ENCODE assay signal across 18 cellular contexts in the genomic region with DNA sequence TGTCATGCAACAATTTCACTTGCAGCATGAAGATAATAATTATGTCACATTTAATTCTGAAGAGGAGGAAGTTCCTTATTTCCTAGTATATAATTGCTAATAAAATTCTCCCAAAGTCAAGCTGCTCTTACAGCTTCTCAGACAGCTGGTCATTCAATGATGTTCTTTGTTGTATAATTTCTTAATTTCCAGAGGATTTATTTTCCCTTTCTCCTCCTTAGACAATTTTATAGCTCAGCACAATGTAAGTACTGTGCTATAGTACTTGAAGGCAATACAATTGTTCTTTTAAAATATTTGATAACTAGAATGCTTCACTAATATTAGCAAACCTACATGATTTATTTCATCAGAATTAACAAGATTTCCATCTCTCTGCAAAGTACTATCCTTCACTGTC.
DNase-seq lines count a peak whose midpoint lies in the region; ATAC-seq and TF ChIP-seq lines count a peak whose summit lies in the region.
"Had no signal": no experiment of that assay in that cellular context is flagged by ENCODE, and none has a peak within 500 bp of the region (broad histone marks: within the 10 kb centered on the region; RNA-seq: fewer than 3 reads in every experiment).

No MANE protein-coding gene starts in this region.

- H3K4me3 Mint-ChIP-seq in CD4-positive, alpha-beta T cell = no peak overlapping the region
- H3K4me3 Mint-ChIP-seq in HFFc6 = no peak overlapping the region
- H3K4me3 Mint-ChIP-seq in chondrocyte (ENCODE audit: unreplicated experiment) = no peak overlapping the region
- no peak overlapping the region for H3K4me3 Mint-ChIP-seq in osteocyte (ENCODE audit: unreplicated experiment)
- no peak overlapping the region for H3K4me3 Mint-ChIP-seq in CD8-positive, alpha-beta memory T cell
- H3K4me3 Mint-ChIP-seq: CD4-positive, CD25-positive, alpha-beta regulatory T cell; H9 had no signal

- peaks cover 2% of the 10 kb centered on the region for H3K9me3 Mint-ChIP-seq in CD4-positive, alpha-beta T cell
- no peaks in the 10 kb centered on the region for H3K9me3 Mint-ChIP-seq in HFFc6
- H3K9me3 Mint-ChIP-seq in chondrocyte (ENCODE audit: low read depth) = no peaks in the 10 kb centered on the region
- H3K9me3 Mint-ChIP-seq in osteocyte (ENCODE audit: unreplicated experiment) = no peaks in the 10 kb centered on the region
- peaks cover 0 to under 1% (median 0%) of the 10 kb centered on the region in 5 donors for H3K9me3 Mint-ChIP-seq in CD8-positive, alpha-beta memory T cell

- no peaks in the 10 kb centered on the region for H3K4me1 ChIP-seq in CD8-positive, alpha-beta memory T cell (ENCODE audit: insufficient read depth, low read length)
- H3K4me1 ChIP-seq: A549; BLaER1 treated with 17β-estradiol and CSF1 and Interleukin-3, amounts not matched to agents 10 nM and 100 nM had no signal

- intact Hi-C loops in CD4-positive, alpha-beta T cell (cut with DNase I, micrococcal nuclease) = loop anchor here in 1 of 2 experiments (5.0 kb wide), 1 partner anchor 36 kb away; no protein-coding TSS in a partner anchor

- POLR2A ChIA-PET in CD4-positive, alpha-beta T cell (lab: Charles Lee) = no interaction called here
- POLR2A ChIA-PET in CD8-positive, alpha-beta memory T cell (lab: Charles Lee) = no interaction called here

- no peak overlapping the region for H3K4me3 ChIP-seq in CD8-positive, alpha-beta memory T cell (ENCODE audit: low read length)
- H3K4me3 ChIP-seq: A549; BLaER1 treated with 17β-estradiol and CSF1 and Interleukin-3, amounts not matched to agents 10 nM and 100 nM had no signal

- no peak for ATAC-seq in CD4-positive, alpha-beta T cell (ENCODE audit: poor library complexity)
- no peak for ATAC-seq in GM19467 (IDR thresholded peaks at IDR 0.05; ENCODE audit: unreplicated experiment)
- ATAC-seq: A549 had no signal

- no peak overlapping the region for H3K27ac ChIP-seq in CD4-positive, alpha-beta T cell (ENCODE audit: low read depth, low read length)
- H3K27ac ChIP-seq in CD8-positive, alpha-beta memory T cell (ENCODE audit: low read depth, low read length) = no peak overlapping the region
- H3K27ac ChIP-seq: A549; BLaER1 treated with 17β-estradiol and CSF1 and Interleukin-3, amounts not matched to agents 10 nM and 100 nM had no signal

- peaks cover 5% of the 10 kb centered on the region for H3K36me3 ChIP-seq in CD8-positive, alpha-beta memory T cell (ENCODE audit: insufficient read depth, low read length)

- H3K27me3 Mint-ChIP-seq in CD4-positive, alpha-beta T cell = no peaks in the 10 kb centered on the region
- H3K27me3 Mint-ChIP-seq in HFFc6 (ENCODE audit: insufficient read depth) (no peaks in the 10 kb centered on the region), chondrocyte (ENCODE audit: low read depth) (no peaks in the 10 kb centered on the region), osteocyte (ENCODE audit: unreplicated experiment) (no peaks in the 10 kb centered on the region)
- no peaks in the 10 kb centered on the region for H3K27me3 Mint-ChIP-seq in CD8-positive, alpha-beta memory T cell
- H3K27me3 Mint-ChIP-seq: CD4-positive, CD25-positive, alpha-beta regulatory T cell had no signal

- H3K27ac Mint-ChIP-seq in CD4-positive, alpha-beta T cell = peak overlapping the region; percentile 30
- peak overlapping the region; percentile 30; the same call in 1 of the 2 replicates for H3K27ac Mint-ChIP-seq in HFFc6
- peak overlapping the region; percentile 42 for H3K27ac Mint-ChIP-seq in chondrocyte (ENCODE audit: unreplicated experiment)
- H3K27ac Mint-ChIP-seq in osteocyte (ENCODE audit: unreplicated experiment) = peak overlapping the region; percentile 18
- peak overlapping the region in 3 of 8 donors; percentile 14 to 26 (median 22) for H3K27ac Mint-ChIP-seq in CD8-positive, alpha-beta memory T cell
- H3K27ac Mint-ChIP-seq: CD4-positive, CD25-positive, alpha-beta regulatory T cell had no signal

- H3K9me3 ChIP-seq in CD4-positive, alpha-beta T cell (ENCODE audit: control insufficient read depth, low read length) = no peaks in the 10 kb centered on the region
- H3K9me3 ChIP-seq in CD8-positive, alpha-beta memory T cell (ENCODE audit: low read length) = no peaks in the 10 kb centered on the region
- H3K9me3 ChIP-seq: A549 had no signal

- H3K27me3 ChIP-seq in CD4-positive, alpha-beta T cell (ENCODE audit: control insufficient read depth, insufficient read depth, low read length) = no peaks in the 10 kb centered on the region
- no peaks in the 10 kb centered on the region for H3K27me3 ChIP-seq in CD8-positive, alpha-beta memory T cell (ENCODE audit: insufficient read depth, low read length, poor library complexity, severe bottlenecking)
- H3K27me3 ChIP-seq: BLaER1 treated with 17β-estradiol and CSF1 and Interleukin-3, amounts not matched to agents 10 nM and 100 nM had no signal

- peaks cover 81% of the 10 kb centered on the region for H3K36me3 Mint-ChIP-seq in CD4-positive, alpha-beta T cell (ENCODE audit: low read depth)
- H3K36me3 Mint-ChIP-seq in HFFc6 (ENCODE audit: low read depth) = peaks cover 37% of the 10 kb centered on the region
- peaks cover 14% of the 10 kb centered on the region for H3K36me3 Mint-ChIP-seq in chondrocyte (ENCODE audit: low read depth)
- H3K36me3 Mint-ChIP-seq in osteocyte (ENCODE audit: unreplicated experiment) = peaks cover 39% of the 10 kb centered on the region
- peaks cover 14 to 65% (median 18%) of the 10 kb centered on the region in 3 donors for H3K36me3 Mint-ChIP-seq in CD8-positive, alpha-beta memory T cell

- H3K4me1 Mint-ChIP-seq in CD4-positive, alpha-beta T cell (ENCODE audit: low read depth) = peaks cover 7% of the 10 kb centered on the region
- peaks cover 11% of the 10 kb centered on the region for H3K4me1 Mint-ChIP-seq in HFFc6 (ENCODE audit: low read depth)
- H3K4me1 Mint-ChIP-seq in chondrocyte (ENCODE audit: low read depth) = peaks cover 11% of the 10 kb centered on the region
- H3K4me1 Mint-ChIP-seq in osteocyte (ENCODE audit: unreplicated experiment) = peaks cover 10% of the 10 kb centered on the region
- peaks cover 12 to 33% (median 26%) of the 10 kb centered on the region in 3 donors for H3K4me1 Mint-ChIP-seq in CD8-positive, alpha-beta memory T cell
- H3K4me1 Mint-ChIP-seq: H9 had no signal

- DNase-seq in CD4-positive, alpha-beta T cell = no peak
- DNase-seq in HFFc6 = no peak
- no peak for DNase-seq in chondrocyte (ENCODE audit: low spot score)
- DNase-seq in osteocyte (ENCODE audit: extremely low spot score, unreplicated experiment) = no peak
- DNase-seq in NOMO-1 (lab: John Stamatoyannopoulos, UW; ENCODE audit: unreplicated experiment in 2 of 2) = no peak
- DNase-seq in CD8-positive, alpha-beta memory T cell = no peak
- DNase-seq in NCI-H748 treated with DMSO at 0.1 percent for 48 hours (lab: John Stamatoyannopoulos, UW) = no peak
- DNase-seq: CD4-positive, CD25-positive, alpha-beta regulatory T cell; COR-L47; DND-41; GF-D8; GOT3; H9; IMR-90; KBM-7 had no signal

- CTCF ChIA-PET in CD4-positive, alpha-beta T cell (lab: Charles Lee) = interaction anchor here (1.2 kb wide), 1 partner anchor 142 kb away, joined by 3 read pairs; no protein-coding TSS in a partner anchor
- CTCF ChIA-PET in CD8-positive, alpha-beta memory T cell (lab: Charles Lee) = no interaction called here

- TF ChIP-seq CTCF in CD4-positive, alpha-beta T cell (IDR thresholded peaks at IDR 0.05) = no peak
- TF ChIP-seq CTCF in HFFc6 (IDR thresholded peaks at IDR 0.05) (no peak), chondrocyte (IDR thresholded peaks at IDR 0.05) (no peak), osteocyte (IDR thresholded peaks at IDR 0.05) (no peak)
